In genomic region chr5:176416123-176416924, GRCh38 we compare ENCODE assay signal across 1 cellular context.
TF ChIP-seq lines count a peak whose summit lies in the region.

A gene with protein sequence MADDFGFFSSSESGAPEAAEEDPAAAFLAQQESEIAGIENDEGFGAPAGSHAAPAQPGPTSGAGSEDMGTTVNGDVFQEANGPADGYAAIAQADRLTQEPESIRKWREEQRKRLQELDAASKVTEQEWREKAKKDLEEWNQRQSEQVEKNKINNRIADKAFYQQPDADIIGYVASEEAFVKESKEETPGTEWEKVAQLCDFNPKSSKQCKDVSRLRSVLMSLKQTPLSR (minus strand): TSS chr5:176416539. CDS start chr5:176416363, 176 bp downstream.

TF ChIP-seq in K562, 482 proteins besides CTCF, POLR2A, EP300 and RAD21 (continued from another document and continues in another):
- TF ChIP-seq, protein P1, sequence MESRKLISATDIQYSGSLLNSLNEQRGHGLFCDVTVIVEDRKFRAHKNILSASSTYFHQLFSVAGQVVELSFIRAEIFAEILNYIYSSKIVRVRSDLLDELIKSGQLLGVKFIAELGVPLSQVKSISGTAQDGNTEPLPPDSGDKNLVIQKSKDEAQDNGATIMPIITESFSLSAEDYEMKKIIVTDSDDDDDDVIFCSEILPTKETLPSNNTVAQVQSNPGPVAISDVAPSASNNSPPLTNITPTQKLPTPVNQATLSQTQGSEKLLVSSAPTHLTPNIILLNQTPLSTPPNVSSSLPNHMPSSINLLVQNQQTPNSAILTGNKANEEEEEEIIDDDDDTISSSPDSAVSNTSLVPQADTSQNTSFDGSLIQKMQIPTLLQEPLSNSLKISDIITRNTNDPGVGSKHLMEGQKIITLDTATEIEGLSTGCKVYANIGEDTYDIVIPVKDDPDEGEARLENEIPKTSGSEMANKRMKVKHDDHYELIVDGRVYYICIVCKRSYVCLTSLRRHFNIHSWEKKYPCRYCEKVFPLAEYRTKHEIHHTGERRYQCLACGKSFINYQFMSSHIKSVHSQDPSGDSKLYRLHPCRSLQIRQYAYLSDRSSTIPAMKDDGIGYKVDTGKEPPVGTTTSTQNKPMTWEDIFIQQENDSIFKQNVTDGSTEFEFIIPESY (CRISPR knock-in tag; IDR thresholded peaks at IDR 0.05), result peak; percentile 70
- TF ChIP-seq PHF8 (IDR thresholded peaks at IDR 0.05; ENCODE audit: borderline replicate concordance, low read length) (peak; percentile 63; the same call in 1 of the 2 replicates), ZBTB43 (CRISPR knock-in tag; IDR thresholded peaks at IDR 0.05) (no peak), RBM25 (IDR thresholded peaks at IDR 0.05; ENCODE audit: low read depth, low read length, severe bottlenecking) (peak; percentile 68), PHB (CRISPR knock-in tag; IDR thresholded peaks at IDR 0.05) (no peak), SREBF2 (CRISPR knock-in tag; IDR thresholded peaks at IDR 0.05) (no peak), L3MBTL2 (IDR thresholded peaks at IDR 0.05) (peak; percentile 93), CLOCK (CRISPR knock-in tag; IDR thresholded peaks at IDR 0.05; ENCODE audit: borderline replicate concordance) (no peak), MIER1 (IDR thresholded peaks at IDR 0.05; ENCODE audit: low read depth) (no peak), HBP1 (CRISPR knock-in tag; IDR thresholded peaks at IDR 0.05) (no peak), ETV5 (CRISPR knock-in tag; IDR thresholded peaks at IDR 0.05; ENCODE audit: low read depth) (no peak), HDAC3 (IDR thresholded peaks at IDR 0.05; ENCODE audit: borderline replicate concordance, partially characterized antibody) (no peak), ZNF584 (CRISPR knock-in tag; IDR thresholded peaks at IDR 0.05; ENCODE audit: low read depth) (peak; percentile 54; the same call in 1 of the 2 replicates), TGIF2 (CRISPR knock-in tag; IDR thresholded peaks at IDR 0.05) (peak; percentile 84), CCAR2 (IDR thresholded peaks at IDR 0.05; ENCODE audit: low read depth, low read length) (no peak), ZNF586 (CRISPR knock-in tag; conservative IDR thresholded peaks at IDR 0.05) (no peak), XRCC3 (IDR thresholded peaks at IDR 0.05) (no peak), IRF1 (CRISPR knock-in tag; IDR thresholded peaks at IDR 0.05; ENCODE audit: borderline replicate concordance) (no peak), DNMT1 (IDR thresholded peaks at IDR 0.05) (no peak), SMAD4 (CRISPR knock-in tag; conservative IDR thresholded peaks at IDR 0.05) (peak; percentile 94), NFE2L1 (tag; IDR thresholded peaks at IDR 0.05; ENCODE audit: borderline replicate concordance, low read depth) (no peak), GABPA (tag; conservative IDR thresholded peaks at IDR 0.05; ENCODE audit: low read depth) (peak; percentile 68), LEF1 (IDR thresholded peaks at IDR 0.05) (no peak), ZFPM2 (CRISPR knock-in tag; IDR thresholded peaks at IDR 0.05) (0 out of 2 replicates have a peak, but pooled peaks have one; percentile 75), ZNF589 (CRISPR knock-in tag; IDR thresholded peaks at IDR 0.05; ENCODE audit: low read depth) (peak; percentile 47; the same call in 1 of the 2 replicates), CBX3 (IDR thresholded peaks at IDR 0.05; ENCODE audit: borderline replicate concordance in 1 of 2, low read length in 2 of 2) (peak in 1 of 2 experiments; percentile 28; a peak in 1 of 3 replicates), RBM34 (IDR thresholded peaks at IDR 0.05; ENCODE audit: borderline replicate concordance, insufficient read depth, low read length) (no peak), NFYB (IDR thresholded peaks at IDR 0.05; ENCODE audit: extremely low read depth, insufficient read length) (no peak), SMARCA5 (IDR thresholded peaks at IDR 0.05) (no peak), ATF7 (IDR thresholded peaks at IDR 0.05) (peak; percentile 99), HIVEP1 (CRISPR knock-in tag; IDR thresholded peaks at IDR 0.05) (no peak), ZNF780A (CRISPR knock-in tag; IDR thresholded peaks at IDR 0.05) (no peak), SIRT6 (IDR thresholded peaks at IDR 0.05; ENCODE audit: low read depth, low read length) (no peak), GABPB1 (CRISPR knock-in tag; IDR thresholded peaks at IDR 0.05) (peak; percentile 18; the same call in 1 of the 2 replicates), SIX5 (IDR thresholded peaks at IDR 0.05; ENCODE audit: borderline replicate concordance in 1 of 2, insufficient read depth in 1 of 2, low read depth in 1 of 2, low read length in 2 of 2) (no peak), STAG1 (CRISPR knock-in tag; IDR thresholded peaks at IDR 0.05; ENCODE audit: borderline replicate concordance) (peak; percentile 69), E2F3 (CRISPR knock-in tag; IDR thresholded peaks at IDR 0.05) (peak; percentile 79), HSF4 (CRISPR knock-in tag; IDR thresholded peaks at IDR 0.05; ENCODE audit: borderline replicate concordance) (no peak), SLC30A9 (CRISPR knock-in tag; IDR thresholded peaks at IDR 0.05) (no peak), NR2C2 (CRISPR knock-in tag; IDR thresholded peaks at IDR 0.05) (no peak), NR2C2 (tag; IDR thresholded peaks at IDR 0.05) (no peak; the same call in 1 of the 2 replicates), BACH1 (tag; IDR thresholded peaks at IDR 0.05) (no peak)
- TF ChIP-seq, protein P2, sequence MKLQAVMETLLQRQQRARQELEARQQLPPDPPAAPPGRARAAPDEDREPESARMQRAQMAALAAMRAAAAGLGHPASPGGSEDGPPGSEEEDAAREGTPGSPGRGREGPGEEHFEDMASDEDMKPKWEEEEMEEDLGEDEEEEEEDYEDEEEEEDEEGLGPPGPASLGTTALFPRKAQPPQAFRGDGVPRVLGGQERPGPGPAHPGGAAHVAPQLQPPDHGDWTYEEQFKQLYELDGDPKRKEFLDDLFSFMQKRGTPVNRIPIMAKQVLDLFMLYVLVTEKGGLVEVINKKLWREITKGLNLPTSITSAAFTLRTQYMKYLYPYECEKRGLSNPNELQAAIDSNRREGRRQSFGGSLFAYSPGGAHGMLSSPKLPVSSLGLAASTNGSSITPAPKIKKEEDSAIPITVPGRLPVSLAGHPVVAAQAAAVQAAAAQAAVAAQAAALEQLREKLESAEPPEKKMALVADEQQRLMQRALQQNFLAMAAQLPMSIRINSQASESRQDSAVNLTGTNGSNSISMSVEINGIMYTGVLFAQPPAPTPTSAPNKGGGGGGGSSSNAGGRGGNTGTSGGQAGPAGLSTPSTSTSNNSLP (IDR thresholded peaks at IDR 0.05; ENCODE audit: borderline replicate concordance, low read depth, low read length), result no peak
- TF ChIP-seq, protein P3, sequence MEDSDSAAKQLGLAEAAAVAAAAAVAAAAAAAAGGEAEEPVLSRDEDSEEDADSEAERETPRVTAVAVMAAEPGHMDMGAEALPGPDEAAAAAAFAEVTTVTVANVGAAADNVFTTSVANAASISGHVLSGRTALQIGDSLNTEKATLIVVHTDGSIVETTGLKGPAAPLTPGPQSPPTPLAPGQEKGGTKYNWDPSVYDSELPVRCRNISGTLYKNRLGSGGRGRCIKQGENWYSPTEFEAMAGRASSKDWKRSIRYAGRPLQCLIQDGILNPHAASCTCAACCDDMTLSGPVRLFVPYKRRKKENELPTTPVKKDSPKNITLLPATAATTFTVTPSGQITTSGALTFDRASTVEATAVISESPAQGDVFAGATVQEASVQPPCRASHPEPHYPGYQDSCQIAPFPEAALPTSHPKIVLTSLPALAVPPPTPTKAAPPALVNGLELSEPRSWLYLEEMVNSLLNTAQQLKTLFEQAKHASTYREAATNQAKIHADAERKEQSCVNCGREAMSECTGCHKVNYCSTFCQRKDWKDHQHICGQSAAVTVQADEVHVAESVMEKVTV (CRISPR knock-in tag; IDR thresholded peaks at IDR 0.05), result peak; percentile 70
- TF ChIP-seq, protein P4, sequence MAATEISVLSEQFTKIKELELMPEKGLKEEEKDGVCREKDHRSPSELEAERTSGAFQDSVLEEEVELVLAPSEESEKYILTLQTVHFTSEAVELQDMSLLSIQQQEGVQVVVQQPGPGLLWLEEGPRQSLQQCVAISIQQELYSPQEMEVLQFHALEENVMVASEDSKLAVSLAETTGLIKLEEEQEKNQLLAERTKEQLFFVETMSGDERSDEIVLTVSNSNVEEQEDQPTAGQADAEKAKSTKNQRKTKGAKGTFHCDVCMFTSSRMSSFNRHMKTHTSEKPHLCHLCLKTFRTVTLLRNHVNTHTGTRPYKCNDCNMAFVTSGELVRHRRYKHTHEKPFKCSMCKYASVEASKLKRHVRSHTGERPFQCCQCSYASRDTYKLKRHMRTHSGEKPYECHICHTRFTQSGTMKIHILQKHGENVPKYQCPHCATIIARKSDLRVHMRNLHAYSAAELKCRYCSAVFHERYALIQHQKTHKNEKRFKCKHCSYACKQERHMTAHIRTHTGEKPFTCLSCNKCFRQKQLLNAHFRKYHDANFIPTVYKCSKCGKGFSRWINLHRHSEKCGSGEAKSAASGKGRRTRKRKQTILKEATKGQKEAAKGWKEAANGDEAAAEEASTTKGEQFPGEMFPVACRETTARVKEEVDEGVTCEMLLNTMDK (IDR thresholded peaks at IDR 0.05; ENCODE audit: borderline replicate concordance, insufficient read depth, low read depth, low read length, poor library complexity, severe bottlenecking), result peak; percentile 89
- TF ChIP-seq, protein P5, sequence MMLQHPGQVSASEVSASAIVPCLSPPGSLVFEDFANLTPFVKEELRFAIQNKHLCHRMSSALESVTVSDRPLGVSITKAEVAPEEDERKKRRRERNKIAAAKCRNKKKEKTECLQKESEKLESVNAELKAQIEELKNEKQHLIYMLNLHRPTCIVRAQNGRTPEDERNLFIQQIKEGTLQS (IDR thresholded peaks at IDR 0.05), result peak; percentile 70
- TF ChIP-seq, protein P5 (CRISPR knock-in tag; conservative IDR thresholded peaks at IDR 0.05), result no peak
- TF ChIP-seq, protein P6, sequence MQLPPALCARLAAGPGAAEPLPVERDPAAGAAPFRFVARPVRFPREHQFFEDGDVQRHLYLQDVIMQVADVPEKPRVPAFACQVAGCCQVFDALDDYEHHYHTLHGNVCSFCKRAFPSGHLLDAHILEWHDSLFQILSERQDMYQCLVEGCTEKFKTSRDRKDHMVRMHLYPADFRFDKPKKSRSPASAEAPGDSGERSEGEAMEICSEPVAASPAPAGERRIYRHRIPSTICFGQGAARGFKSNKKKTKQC (CRISPR knock-in tag; IDR thresholded peaks at IDR 0.05), result peak; percentile 18; the same call in 1 of the 2 replicates
- TF ChIP-seq, protein P7, sequence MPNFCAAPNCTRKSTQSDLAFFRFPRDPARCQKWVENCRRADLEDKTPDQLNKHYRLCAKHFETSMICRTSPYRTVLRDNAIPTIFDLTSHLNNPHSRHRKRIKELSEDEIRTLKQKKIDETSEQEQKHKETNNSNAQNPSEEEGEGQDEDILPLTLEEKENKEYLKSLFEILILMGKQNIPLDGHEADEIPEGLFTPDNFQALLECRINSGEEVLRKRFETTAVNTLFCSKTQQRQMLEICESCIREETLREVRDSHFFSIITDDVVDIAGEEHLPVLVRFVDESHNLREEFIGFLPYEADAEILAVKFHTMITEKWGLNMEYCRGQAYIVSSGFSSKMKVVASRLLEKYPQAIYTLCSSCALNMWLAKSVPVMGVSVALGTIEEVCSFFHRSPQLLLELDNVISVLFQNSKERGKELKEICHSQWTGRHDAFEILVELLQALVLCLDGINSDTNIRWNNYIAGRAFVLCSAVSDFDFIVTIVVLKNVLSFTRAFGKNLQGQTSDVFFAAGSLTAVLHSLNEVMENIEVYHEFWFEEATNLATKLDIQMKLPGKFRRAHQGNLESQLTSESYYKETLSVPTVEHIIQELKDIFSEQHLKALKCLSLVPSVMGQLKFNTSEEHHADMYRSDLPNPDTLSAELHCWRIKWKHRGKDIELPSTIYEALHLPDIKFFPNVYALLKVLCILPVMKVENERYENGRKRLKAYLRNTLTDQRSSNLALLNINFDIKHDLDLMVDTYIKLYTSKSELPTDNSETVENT (CRISPR knock-in tag; IDR thresholded peaks at IDR 0.05), result peak; percentile 54; the same call in 1 of the 2 replicates
